In the genomic region with DNA sequence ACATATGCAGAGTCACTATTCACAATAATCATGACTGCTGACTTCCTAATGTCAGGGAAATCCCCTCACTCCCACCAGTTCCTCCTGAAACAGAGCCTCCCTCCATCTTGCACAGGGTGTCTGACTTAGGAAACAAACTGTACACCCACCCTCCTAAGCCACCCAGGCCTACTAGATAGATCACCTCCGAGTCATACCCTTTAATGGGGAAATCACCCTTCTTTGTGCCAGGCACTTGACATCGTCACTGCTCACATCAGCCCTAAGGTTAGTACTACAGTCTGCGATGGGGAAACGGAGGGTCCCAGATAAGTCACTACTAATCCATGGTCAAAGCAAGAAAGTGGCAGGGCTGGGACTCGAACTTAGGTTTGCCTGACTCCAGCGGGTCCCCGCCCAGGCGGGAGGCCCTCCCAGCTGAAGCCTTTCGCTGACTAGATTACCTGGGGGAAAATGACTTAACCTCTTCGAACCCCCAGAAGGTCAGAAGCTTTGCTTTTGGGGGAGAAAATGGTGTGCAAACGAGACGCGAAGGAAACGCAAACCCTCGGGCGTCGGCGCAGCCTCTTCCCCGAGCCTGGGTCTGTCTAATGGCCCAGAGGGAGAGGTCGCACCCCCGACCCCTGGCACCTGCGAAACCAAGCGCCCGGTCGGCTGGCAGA, we compare ENCODE assay signal across 8 cellular contexts. TPM values are rescaled to one million over a fixed set of nuclear protein-coding genes. Genes with fewer than 3 reads are reported as not detected.
A peak's percentile ranks its signal among the peaks of the same experiment; 100 is the strongest.
DNase-seq lines count a peak whose midpoint lies in the region; ATAC-seq and TF ChIP-seq lines count a peak whose summit lies in the region.

No MANE protein-coding gene starts in this region.

- peak overlapping the region; percentile 21 for H3K27ac ChIP-seq in A673 (ENCODE audit: low read depth, low read length, poor library complexity, severe bottlenecking)
- peak overlapping the region; percentile 99 for H3K27ac ChIP-seq in WERI-Rb-1
- peak overlapping the region; percentile 94 to 97 for H3K27ac ChIP-seq in lung (ENCODE audit: low read depth in 1 of 2, low read length in 1 of 2)

- 1% methylated on average over 21 to 25 of the region's 25 CpGs for WGBS in lung, 2 donors

- no TSS peak for BruUV-seq in A673 (replicated peaks; lab: Mats Ljungman, UMichigan)

- no peaks in the 10 kb centered on the region for H3K9me3 ChIP-seq in A673 (ENCODE audit: low read depth, low read length, poor library complexity, severe bottlenecking)
- no peaks in the 10 kb centered on the region for H3K9me3 ChIP-seq in WERI-Rb-1 (ENCODE audit: severe bottlenecking)
- H3K9me3 ChIP-seq in lung (ENCODE audit: control insufficient read depth in 2 of 2, insufficient read depth in 1 of 2, low read length in 1 of 2) = peaks cover 0 to 2% of the 10 kb centered on the region in 2 donors

- peak; percentile 17 for DNase-seq in A673 (ENCODE audit: low spot score)
- DNase-seq in Jurkat, Clone E6-1 (ENCODE audit: low read depth, low spot score) = no peak
- peak; percentile 49 for DNase-seq in WERI-Rb-1
- DNase-seq in cardiac fibroblast (ENCODE audit: low read depth in 2 of 2) = peak; percentile 26 to 55
- DNase-seq in lung (ENCODE audit: low spot score) = no peak
- DNase-seq in stimulated activated CD8-positive, alpha-beta memory T cell treated with anti-CD3 and anti-CD28 coated beads, Interleukin-15, amount 100 ng/mL, for 4 hours (ENCODE audit: low read depth in 2 of 2) = peak; percentile 57 to 82
- no peak for DNase-seq in NCI-H2107 (lab: John Stamatoyannopoulos, UW)

- ATAC-seq in GM18861 (IDR thresholded peaks at IDR 0.05; ENCODE audit: unreplicated experiment) (peak; percentile 26), lung (ENCODE audit: insufficient read depth, low FRiP score) (no peak)

- H3K36me3 ChIP-seq in A673 (ENCODE audit: insufficient read depth, low read length, poor library complexity, severe bottlenecking) = no peaks in the 10 kb centered on the region
- peaks cover 5% of the 10 kb centered on the region for H3K36me3 ChIP-seq in WERI-Rb-1
- no peaks in the 10 kb centered on the region for H3K36me3 ChIP-seq in lung (ENCODE audit: control insufficient read depth in 2 of 2, insufficient read depth in 2 of 2, low read length in 2 of 2)

- H3K4me1 ChIP-seq in A673 (ENCODE audit: insufficient read depth, low read length, poor library complexity, severe bottlenecking) (no peaks in the 10 kb centered on the region), lung (ENCODE audit: control insufficient read depth in 2 of 2, insufficient read depth in 2 of 2, low read length in 2 of 2) (peaks cover 4 to 13% of the 10 kb centered on the region in 2 donors)

- TF ChIP-seq CTCF in A673 (conservative IDR thresholded peaks at IDR 0.05; ENCODE audit: low read depth, low read length) (no peak), WERI-Rb-1 (IDR thresholded peaks at IDR 0.05; ENCODE audit: low read depth, low read length) (no peak), cardiac fibroblast (IDR thresholded peaks at IDR 0.05; ENCODE audit: low read depth, low read length) (no peak), lung (IDR thresholded peaks at IDR 0.05; ENCODE audit: control extremely low read depth, extremely low read depth) (no peak)

- H3K27me3 ChIP-seq in A673 (replicated peaks; ENCODE audit: insufficient read depth, low read depth, low read length, poor library complexity) (no peaks in the 10 kb centered on the region), WERI-Rb-1 (ENCODE audit: insufficient read depth, low read depth, severe bottlenecking) (no peaks in the 10 kb centered on the region), lung (ENCODE audit: control insufficient read depth, insufficient read depth) (no peaks in the 10 kb centered on the region)

- CTCF ChIA-PET in A673 (lab: Charles Lee) = no interaction called here

- POLR2A ChIA-PET in A673 (lab: Charles Lee; ENCODE audit: low non-redundant PET) = interaction anchor here (0.6 kb wide), 1 partner anchor 152 kb away, joined by 3 read pairs; no protein-coding TSS in a partner anchor

- intact Hi-C loops in A673 (cut with micrococcal nuclease; ENCODE audit: unreplicated experiment) = no loop called here

- peak overlapping the region; percentile 71 for H3K4me3 ChIP-seq in A673 (ENCODE audit: low read depth, low read length, poor library complexity, severe bottlenecking)
- H3K4me3 ChIP-seq in Jurkat, Clone E6-1 (ENCODE audit: low read length) = peak overlapping the region; percentile 95
- peak overlapping the region; percentile 69 for H3K4me3 ChIP-seq in WERI-Rb-1 (ENCODE audit: low read depth, low read length)
- peak overlapping the region; percentile 60 to 71 for H3K4me3 ChIP-seq in cardiac fibroblast (replicated peaks in 1 of 2; ENCODE audit: low read depth in 2 of 2, low read length in 2 of 2)
- peak overlapping the region; percentile 65 for H3K4me3 ChIP-seq in lung

RNA-seq across cellular contexts. Expression of gene MLLT6, which starts 3.4 kb away (rescaled TPM):
- total RNA-seq in A673 (2021) (41.4 and 59.5 TPM in 2 replicates), lung (100 to 1,000 TPM in 1 of 2 donors, 10 to 100 TPM in 1; 70.1 to 108 TPM)
- 79.5 TPM for polyA plus RNA-seq in Jurkat, Clone E6-1 (2012; ENCODE audit: insufficient read depth, insufficient read length)
- 10 to 100 TPM; 64.0 to 70.6 TPM for polyA plus RNA-seq in lung

RNA-seq across cellular contexts. Expression of gene EPOP, which starts 26.9 kb away (rescaled TPM):
- 4.0 and 5.9 TPM in 2 replicates for total RNA-seq in A673 (2021)
- 22.9 TPM for polyA plus RNA-seq in Jurkat, Clone E6-1 (2012; ENCODE audit: insufficient read depth, insufficient read length)
- total RNA-seq in lung = 1 to 10 TPM in 1 of 2 donors, under 1 TPM in 1; 0.40 to 2.8 TPM
- polyA plus RNA-seq in lung = 1 to 10 TPM; 1.6 to 2.8 TPM

RNA-seq across cellular contexts. Expression of gene CISD3, which starts 28.5 kb away (rescaled TPM):
- 6.6 and 8.5 TPM in 2 replicates for total RNA-seq in A673 (2021)
- polyA plus RNA-seq in Jurkat, Clone E6-1 (2012; ENCODE audit: insufficient read depth, insufficient read length) = 93.8 TPM
- total RNA-seq in lung = 10 to 100 TPM in 1 of 2 donors, 1 to 10 TPM in 1; 2.4 to 49.7 TPM
- 10 to 100 TPM; 34.4 to 41.5 TPM for polyA plus RNA-seq in lung

RNA-seq across cellular contexts. Expression of gene PCGF2, which starts 46.5 kb away (rescaled TPM):
- 34.4 and 42.0 TPM in 2 replicates for total RNA-seq in A673 (2021)
- 29.7 TPM for polyA plus RNA-seq in Jurkat, Clone E6-1 (2012; ENCODE audit: insufficient read depth, insufficient read length)
- total RNA-seq in lung = 10 to 100 TPM; 29.2 to 43.3 TPM
- 10 to 100 TPM; 17.1 to 61.4 TPM for polyA plus RNA-seq in lung

RNA-seq across cellular contexts. Expression of gene PSMB3, which starts 50.9 kb away (rescaled TPM):
- total RNA-seq in A673 (2021) = 217 and 232 TPM in 2 replicates
- polyA plus RNA-seq in Jurkat, Clone E6-1 (2012; ENCODE audit: insufficient read depth, insufficient read length) = 537 TPM
- total RNA-seq in lung = 100 to 1,000 TPM in 1 of 2 donors, 10 to 100 TPM in 1; 81.3 to 175 TPM
- 100 to 1,000 TPM; 293 to 374 TPM for polyA plus RNA-seq in lung

Comparison
In these comparisons a context has a peak if more than half of its experiments do, and no peak if none do; other contexts are left out.
1. DNase-seq: peak in A673 (single experiment), WERI-Rb-1 (single experiment), cardiac fibroblast (2 of 2) and stimulated activated CD8-positive, alpha-beta memory T cell treated with anti-CD3 and anti-CD28 coated beads, Interleukin-15, amount 100 ng/mL, for 4 hours (2 of 2); none in Jurkat, Clone E6-1 (single experiment), lung (single experiment) and NCI-H2107 (single experiment).
2. H3K27ac ChIP-seq: peak in every context shown above with its lines; median percentile 99 in WERI-Rb-1; 96 in lung; 21 in A673.
3. Peak in every context shown above with its lines, with median percentiles within 50 percentile points of each other: H3K4me3 ChIP-seq.